11 cellular contexts compared by ENCODE assay signal in the genomic region with DNA sequence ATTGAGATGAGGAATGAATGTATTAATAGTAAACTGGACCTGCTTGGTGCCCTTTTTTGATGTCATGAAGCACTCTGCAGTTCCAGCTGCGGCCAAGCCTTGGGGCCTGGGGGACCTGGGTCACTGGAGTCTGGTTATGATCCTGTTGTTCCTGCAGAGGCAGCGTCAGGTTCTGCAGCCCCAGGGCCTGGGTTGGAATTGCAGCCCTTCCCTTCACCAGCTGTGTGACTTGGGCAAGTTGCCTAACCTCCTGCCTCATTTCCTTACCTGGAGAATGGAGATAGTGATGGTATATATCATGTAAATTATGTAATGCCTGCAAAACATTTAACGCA. TPM values are rescaled to one million over a fixed set of nuclear protein-coding genes. Genes with fewer than 3 reads are reported as not detected.
DNase-seq lines count a peak whose midpoint lies in the region; ATAC-seq and TF ChIP-seq lines count a peak whose summit lies in the region.
"Had no signal": no experiment of that assay in that cellular context is flagged by ENCODE, and none has a peak within 500 bp of the region (broad histone marks: within the 10 kb centered on the region; RNA-seq: fewer than 3 reads in every experiment).

No MANE protein-coding gene starts in this region.

- no peak overlapping the region for H3K27ac ChIP-seq in MM.1S (ENCODE audit: low read length)
- H3K27ac ChIP-seq in rectal smooth muscle tissue (ENCODE audit: low read depth, low read length) = peak overlapping the region; percentile 71
- H3K27ac ChIP-seq in spleen = no peak overlapping the region
- H3K27ac ChIP-seq: HL-60 had no signal

- H4K20me1 ChIP-seq in MM.1S (ENCODE audit: insufficient read depth, low read length) = no peaks in the 10 kb centered on the region

- H2AFZ ChIP-seq in MM.1S (ENCODE audit: low read length) = peak overlapping the region; percentile 52; the same call in 1 of the 2 replicates

- no peaks in the 10 kb centered on the region for H3K9me3 Mint-ChIP-seq in dendritic cell treated with granulocyte-macrophage colony-stimulating factor and Interleukin-4, amounts not matched to agents 40 ng/mL and 50 ng/mL, for 4 days
- no peaks in the 10 kb centered on the region for H3K9me3 Mint-ChIP-seq in stimulated activated memory B cell treated with anti-CD40 and anti-IgM and Interleukin-4, amounts not matched to agents 10 μg/mL and 1 μg/mL and 100 μg/mL, for 72 hours
- H3K9me3 Mint-ChIP-seq: activated T-helper 17 cell treated with anti-CD3 and anti-CD28 coated beads, Interleukin-2, amount 50 U/mL, for 72 hours had no signal

- H3K36me3 ChIP-seq in MM.1S (replicated peaks; ENCODE audit: insufficient read depth, low read length) (no peaks in the 10 kb centered on the region), rectal smooth muscle tissue (ENCODE audit: control insufficient read depth, insufficient read depth, low read length) (no peaks in the 10 kb centered on the region), spleen (no peaks in the 10 kb centered on the region)

- WGBS in spleen, 5 donors = 62 to 87% (median 64%) methylated on average over 3 of the region's 3 CpGs

- H3K9me3 ChIP-seq in MM.1S (replicated peaks; ENCODE audit: insufficient read depth, low read length) (no peaks in the 10 kb centered on the region), spleen (no peaks in the 10 kb centered on the region)

- H3K79me2 ChIP-seq in MM.1S (ENCODE audit: low read length) = no peaks in the 10 kb centered on the region

- H3K4me1 ChIP-seq in MM.1S (ENCODE audit: low read length) (0 out of 2 replicates have a peak, but pooled peaks cover 6% of the 10 kb centered on the region), rectal smooth muscle tissue (ENCODE audit: control insufficient read depth, insufficient read depth, low read length) (peaks cover 7% of the 10 kb centered on the region), spleen (peaks cover 0 to 13% (median 4%) of the 10 kb centered on the region in 6 donors)

- no peaks in the 10 kb centered on the region for H3K36me3 Mint-ChIP-seq in dendritic cell treated with granulocyte-macrophage colony-stimulating factor and Interleukin-4, amounts not matched to agents 40 ng/mL and 50 ng/mL, for 4 days (ENCODE audit: low read depth)
- H3K36me3 Mint-ChIP-seq in stimulated activated memory B cell treated with anti-CD40 and anti-IgM and Interleukin-4, amounts not matched to agents 10 μg/mL and 1 μg/mL and 100 μg/mL, for 72 hours = no peaks in the 10 kb centered on the region

- no peaks in the 10 kb centered on the region for H3K9me2 ChIP-seq in MM.1S (replicated peaks; ENCODE audit: insufficient read depth, low read length)

- TF ChIP-seq POLR2A in spleen (IDR thresholded peaks at IDR 0.05) = no peak

- no peak for TF ChIP-seq CTCF in MM.1S (IDR thresholded peaks at IDR 0.05; ENCODE audit: low read length)
- no peak for TF ChIP-seq CTCF in spleen (IDR thresholded peaks at IDR 0.05 in 8 of 11, conservative IDR thresholded peaks at IDR 0.05 in 3 of 11)

- H3K4me1 Mint-ChIP-seq in dendritic cell treated with granulocyte-macrophage colony-stimulating factor and Interleukin-4, amounts not matched to agents 40 ng/mL and 50 ng/mL, for 4 days (ENCODE audit: low read depth) = peaks cover 14% of the 10 kb centered on the region
- no peaks in the 10 kb centered on the region for H3K4me1 Mint-ChIP-seq in stimulated activated memory B cell treated with anti-CD40 and anti-IgM and Interleukin-4, amounts not matched to agents 10 μg/mL and 1 μg/mL and 100 μg/mL, for 72 hours

- H3K27me3 ChIP-seq in MM.1S (replicated peaks; ENCODE audit: insufficient read depth, low read length) = no peaks in the 10 kb centered on the region
- H3K27me3 ChIP-seq in rectal smooth muscle tissue (ENCODE audit: control insufficient read depth, insufficient read depth, low read length) = no peaks in the 10 kb centered on the region
- no peaks in the 10 kb centered on the region for H3K27me3 ChIP-seq in spleen (replicated peaks in 1 of 7)

- intact Hi-C loops in dendritic cell treated with granulocyte-macrophage colony-stimulating factor and Interleukin-4, amounts not matched to agents 40 ng/mL and 50 ng/mL, for 4 days (cut with micrococcal nuclease) = loop anchor here (2.0 to 5.0 kb wide), 5 partner anchors 96 to 426 kb away; no protein-coding TSS in a partner anchor
- intact Hi-C loops in spleen (cut with DNase I; ENCODE audit: low total_unique reads) = loop anchor here (5.0 kb wide), 1 partner anchor 423 kb away; no protein-coding TSS in a partner anchor

- H3K9ac ChIP-seq in MM.1S (ENCODE audit: low read length) (no peak overlapping the region), rectal smooth muscle tissue (ENCODE audit: low read length) (no peak overlapping the region)

- H3K27ac Mint-ChIP-seq in dendritic cell treated with granulocyte-macrophage colony-stimulating factor and Interleukin-4, amounts not matched to agents 40 ng/mL and 50 ng/mL, for 4 days = peak overlapping the region; percentile 31
- no peak overlapping the region for H3K27ac Mint-ChIP-seq in stimulated activated memory B cell treated with anti-CD40 and anti-IgM and Interleukin-4, amounts not matched to agents 10 μg/mL and 1 μg/mL and 100 μg/mL, for 72 hours
- H3K27ac Mint-ChIP-seq: activated T-helper 17 cell treated with anti-CD3 and anti-CD28 coated beads, Interleukin-2, amount 50 U/mL, for 72 hours had no signal

- no peak overlapping the region for H3K4me2 ChIP-seq in MM.1S (ENCODE audit: low read depth, low read length)

- DNase-seq in DMS53 (lab: John Stamatoyannopoulos, UW) = peak; percentile 11
- no peak for DNase-seq in DMS53 treated with DMSO at 0.1 percent for 48 hours (lab: John Stamatoyannopoulos, UW; ENCODE audit: unreplicated experiment)
- DNase-seq in MM.1S = no peak
- DNase-seq in HCEC 1CT = no peak
- no peak for DNase-seq in spleen
- DNase-seq: stimulated activated CD4-positive, alpha-beta T cell treated with anti-CD3 and anti-CD28 coated beads, Interleukin-15, amount 100 ng/mL, for 24 hours had no signal

- H3F3A ChIP-seq in MM.1S (ENCODE audit: insufficient read depth, low read length) = no peaks in the 10 kb centered on the region

- peaks cover 11% of the 10 kb centered on the region for H3K27me3 Mint-ChIP-seq in dendritic cell treated with granulocyte-macrophage colony-stimulating factor and Interleukin-4, amounts not matched to agents 40 ng/mL and 50 ng/mL, for 4 days
- H3K27me3 Mint-ChIP-seq in stimulated activated memory B cell treated with anti-CD40 and anti-IgM and Interleukin-4, amounts not matched to agents 10 μg/mL and 1 μg/mL and 100 μg/mL, for 72 hours = no peaks in the 10 kb centered on the region
- H3K27me3 Mint-ChIP-seq: activated T-helper 17 cell treated with anti-CD3 and anti-CD28 coated beads, Interleukin-2, amount 50 U/mL, for 72 hours had no signal

- H3K4me3 Mint-ChIP-seq in dendritic cell treated with granulocyte-macrophage colony-stimulating factor and Interleukin-4, amounts not matched to agents 40 ng/mL and 50 ng/mL, for 4 days = no peak overlapping the region
- H3K4me3 Mint-ChIP-seq in stimulated activated memory B cell treated with anti-CD40 and anti-IgM and Interleukin-4, amounts not matched to agents 10 μg/mL and 1 μg/mL and 100 μg/mL, for 72 hours = no peak overlapping the region

- ATAC-seq in stimulated activated memory B cell treated with anti-CD40 and anti-IgM and Interleukin-4, amounts not matched to agents 10 μg/mL and 1 μg/mL and 100 μg/mL, for 72 hours = no peak

- H3K4me3 ChIP-seq in MM.1S (ENCODE audit: low read length) (no peak overlapping the region), rectal smooth muscle tissue (ENCODE audit: low read length) (no peak overlapping the region), spleen (no peak overlapping the region)

RNA-seq across cellular contexts. Expression of a gene that starts 9.1 kb away (rescaled TPM):
- 100 to 1,000 TPM in 6 of 7 donors, 10 to 100 TPM in 1; 97.6 to 154 (median 125) TPM for total RNA-seq in spleen
- polyA plus RNA-seq in spleen = 100 to 1,000 TPM; 245 to 286 (median 255) TPM
